Comparison of ENCODE assay signal across 12 cellular contexts in genomic region chr10:35598379-35598778, GRCh38. TPM values are rescaled to one million over a fixed set of nuclear protein-coding genes. Genes with fewer than 3 reads are reported as not detected.
DNase-seq lines count a peak whose midpoint lies in the region; ATAC-seq, FAIRE-seq and TF ChIP-seq lines count a peak whose summit lies in the region.
"Had no signal": no experiment of that assay in that cellular context is flagged by ENCODE, and none has a peak within 500 bp of the region (broad histone marks: within the 10 kb centered on the region; RNA-seq: fewer than 3 reads in every experiment).

No MANE protein-coding gene starts in this region.

- H3K9me3 ChIP-seq in A549 = no peaks in the 10 kb centered on the region
- no peaks in the 10 kb centered on the region; the same call in 2 of the 3 replicates for H3K9me3 ChIP-seq in GM12878 (replicated peaks; ENCODE audit: control insufficient read depth, insufficient read depth, low read length)

- SMC1A ChIA-PET in GM12878 (lab: Charles Lee; ENCODE audit: uncharacterized antibody, unreplicated experiment) = no interaction called here

- TF ChIP-seq POLR2A in A549 (IDR thresholded peaks at IDR 0.05; ENCODE audit: low read length) = no peak
- no peak for TF ChIP-seq POLR2A in GM12878 (IDR thresholded peaks at IDR 0.05; ENCODE audit: low read depth, low read length)

- intact Hi-C loops in GM12878 (cut with micrococcal nuclease; ENCODE audit: unreplicated experiment) = no loop called here

- no peaks in the 10 kb centered on the region for H3K4me1 ChIP-seq in A549
- no peaks in the 10 kb centered on the region for H3K4me1 ChIP-seq in GM12878 (ENCODE audit: control insufficient read depth, insufficient read depth, low read length)

- no peak overlapping the region for H2AFZ ChIP-seq in GM12878 (ENCODE audit: control insufficient read depth, low read depth, low read length)

- POLR2A ChIA-PET in A549 (lab: Yijun Ruan, JAX) (no interaction called here), HEK293T (lab: Yijun Ruan, JAX) (no interaction called here), GM12878 (lab: Charles Lee) (no interaction called here)

- no peak overlapping the region for H3K27ac ChIP-seq in A549
- no peak overlapping the region for H3K27ac ChIP-seq in GM12878 (ENCODE audit: control insufficient read depth, insufficient read depth)

- ATAC-seq in A549 (peak; percentile 60 to 75; a peak in 3 of 6 replicates), GM12878 (no peak), GM19463 (IDR thresholded peaks at IDR 0.05; ENCODE audit: unreplicated experiment) (no peak), GM19328 (IDR thresholded peaks at IDR 0.05; ENCODE audit: unreplicated experiment) (no peak), HG02973 (IDR thresholded peaks at IDR 0.05; ENCODE audit: unreplicated experiment) (no peak)
- ATAC-seq: activated T-helper 17 cell treated with anti-CD3 and anti-CD28 coated beads, Interleukin-2, amount 50 U/mL, for 72 hours had no signal

- no peaks in the 10 kb centered on the region for H3K36me3 ChIP-seq in GM12878 (ENCODE audit: control insufficient read depth in 2 of 2, insufficient read depth in 2 of 2, low read length in 1 of 2)

- DNase-seq in A549 (ENCODE audit: low read depth in 1 of 2, low spot score in 1 of 2) (peak in 1 of 2 experiments; percentile 14), HEK293T (ENCODE audit: extremely low spot score) (peak; percentile 14), GM12878 (ENCODE audit: low read depth, low spot score) (no peak), iPS-NIHi7 (ENCODE audit: extremely low spot score) (peak; percentile 34), NCI-H2081 (lab: John Stamatoyannopoulos, UW) (no peak)
- DNase-seq: CD4-positive, CD25-positive, alpha-beta regulatory T cell; effector CD4-positive, alpha-beta T cell had no signal

- H4K20me1 ChIP-seq in GM12878 (ENCODE audit: control insufficient read depth, insufficient read depth) = no peaks in the 10 kb centered on the region

- H3K4me3 ChIP-seq in A549 (no peak overlapping the region), GM12878 (no peak overlapping the region)

- TF ChIP-seq RAD21 in A549 (conservative IDR thresholded peaks at IDR 0.05 in 1 of 2, IDR thresholded peaks at IDR 0.05 in 1 of 2) = peak; percentile 20 to 45; a peak in 2 of 5 replicates
- no peak for TF ChIP-seq RAD21 in GM12878 (IDR thresholded peaks at IDR 0.05; ENCODE audit: insufficient read depth, low read depth, low read length)

- TF ChIP-seq CTCF in A549 (IDR thresholded peaks at IDR 0.05) = peak; percentile 47
- peak in 2 of 3 experiments; percentile 12 to 17; a peak in 1 of 6 replicates for TF ChIP-seq CTCF in GM12878 (IDR thresholded peaks at IDR 0.05 in 2 of 3, conservative IDR thresholded peaks at IDR 0.05 in 1 of 3; ENCODE audit: control insufficient read depth in 2 of 3, extremely low read depth in 1 of 3, insufficient read depth in 1 of 3, low read depth in 3 of 3, low read length in 3 of 3)

- FAIRE-seq in A549 (lab: Jason Lieb, UNC) (no peak), GM12878 (lab: Jason Lieb, UNC) (no peak)

- in situ Hi-C loops in GM12878 (cut with MboI) = no loop called here

- no peak overlapping the region for H3K4me2 ChIP-seq in A549
- no peak overlapping the region for H3K4me2 ChIP-seq in GM12878 (ENCODE audit: control insufficient read depth, insufficient read depth)

- RAD21 ChIA-PET in GM12878 (lab: Charles Lee; ENCODE audit: unreplicated experiment) = no interaction called here

- no peaks in the 10 kb centered on the region for H3K79me2 ChIP-seq in GM12878 (ENCODE audit: control insufficient read depth, insufficient read depth, low read length)

- CTCF ChIA-PET in A549 (lab: Yijun Ruan, JAX) = no interaction called here
- CTCF ChIA-PET in HEK293T (lab: Yijun Ruan, JAX) = no interaction called here
- CTCF ChIA-PET in GM12878 (lab: Yijun Ruan, JAX) = interaction anchor here (1.0 kb wide), 1 partner anchor 50 kb away, joined by 3 read pairs; no protein-coding TSS in a partner anchor

- BruUV-seq in GM12878 (replicated peaks; lab: Mats Ljungman, UMichigan) = no TSS peak

- no peak for TF ChIP-seq EP300 in A549 (IDR thresholded peaks at IDR 0.05)
- TF ChIP-seq EP300 in GM12878 (IDR thresholded peaks at IDR 0.05; ENCODE audit: borderline replicate concordance in 1 of 2, control insufficient read depth in 1 of 2, low read depth in 2 of 2, low read length in 2 of 2) = no peak

- 12% methylated on average over 6 of the region's 6 CpGs for WGBS in A549 (ENCODE audit: missing lambda C conversion rate)
- 17% methylated on average over 6 of the region's 6 CpGs for WGBS in GM12878 (ENCODE audit: insufficient coverage, insufficient replicate concordance, low lambda C conversion rate, missing lambda C conversion rate)

- H3K27me3 ChIP-seq in GM12878 (replicated peaks in 1 of 2; ENCODE audit: control insufficient read depth in 2 of 2, insufficient read depth in 2 of 2, low read length in 1 of 2) = 0 out of 4 replicates have a peak, but pooled peaks cover 0 to 2% of the 10 kb centered on the region in 2 experiments

- no peak overlapping the region for H3K9ac ChIP-seq in GM12878 (ENCODE audit: control insufficient read depth, insufficient read depth, low read length)

TF ChIP-seq in A549, 52 proteins besides CTCF, POLR2A, EP300 and RAD21:
- TF ChIP-seq SMC3 (IDR thresholded peaks at IDR 0.05) (peak; percentile 39; the same call in 1 of the 3 replicates), HOXB13 (CRISPR knock-in tag; IDR thresholded peaks at IDR 0.05; ENCODE audit: low read depth) (no peak)

TF ChIP-seq in HEK293T, 16 proteins besides CTCF, POLR2A, EP300 and RAD21:
- TF ChIP-seq L3MBTL2 (conservative IDR thresholded peaks at IDR 0.05) (no peak), ELF4 (IDR thresholded peaks at IDR 0.05) (no peak), FOXK2 (IDR thresholded peaks at IDR 0.05) (no peak), ZNF384 (IDR thresholded peaks at IDR 0.05) (no peak), SUZ12 (IDR thresholded peaks at IDR 0.05) (no peak), CTBP1 (IDR thresholded peaks at IDR 0.05; ENCODE audit: borderline replicate concordance) (no peak), FOXM1 (IDR thresholded peaks at IDR 0.05; ENCODE audit: borderline replicate concordance) (no peak), SP1 (IDR thresholded peaks at IDR 0.05) (no peak)

TF ChIP-seq in GM12878, 131 proteins besides CTCF, POLR2A, EP300 and RAD21 (continues in another document):
- TF ChIP-seq RELA (IDR thresholded peaks at IDR 0.05; ENCODE audit: borderline replicate concordance, partially characterized antibody) (no peak), SMC3 (IDR thresholded peaks at IDR 0.05; ENCODE audit: borderline replicate concordance, low read length) (peak; percentile 7; the same call in 1 of the 2 replicates), IKZF1 (conservative IDR thresholded peaks at IDR 0.05) (no peak), KLF5 (IDR thresholded peaks at IDR 0.05; ENCODE audit: partially characterized antibody) (no peak)

RNA-seq across cellular contexts. Expression of gene GJD4, which starts 6.8 kb away (rescaled TPM):
- polyA plus RNA-seq in A549 (2011; rRNA removed) = not detected in 2 replicates
- polyA plus RNA-seq in A549 (2012; cell fraction: cytosol; rRNA removed) = 0.03 TPM in 1 of 2 replicates, not detected in the other
- 0.07 TPM in 2 replicates for polyA plus RNA-seq in A549 (2012; cell fraction: nucleus; rRNA removed)
- 0.05 TPM in 1 of 3 replicates, not detected in the others for polyA plus RNA-seq in A549 (2017; fragmentation: RNase III; extraction: RNeasy Plus Mini Kit Qiagen cat#74134 plus additional on column Dnase treatment)
- not detected in 2 replicates for polyA minus RNA-seq in A549 (2011; rRNA and poly(A)+ RNA removed)
- not detected in 2 replicates for total RNA-seq in GM12878 (2013; cell fraction: nucleolus; rRNA removed)
- total RNA-seq in GM12878 (2014; rRNA removed) = not detected in 2 replicates
- total RNA-seq in GM12878 (2014; rRNA removed; fragmentation: Illumina TruSeq; extraction: Trizol) = not detected in 2 replicates
- total RNA-seq in GM12878 (2021) = not detected in 2 replicates
- not detected for polyA plus RNA-seq in GM12878 (2011; ENCODE audit: low read depth)
- polyA plus RNA-seq in GM12878 (2011; rRNA removed) = not detected in 2 replicates
- not detected in 2 replicates for polyA plus RNA-seq in GM12878 (2011; cell fraction: cytosol; rRNA removed)
- not detected in 2 replicates for polyA plus RNA-seq in GM12878 (2011; cell fraction: nucleus; rRNA removed)
- not detected in 2 replicates for polyA plus RNA-seq in GM12878 (2012)
- polyA plus RNA-seq in GM12878 (2014; fragmentation: Illumina TruSeq; extraction: Trizol) = not detected in 2 replicates
- not detected for polyA plus RNA-seq in GM12878 (2014; fragmentation: Nextera tagmentation; extraction: Ambion mirVana)
- polyA plus RNA-seq in GM12878 (2014; rRNA removed) = not detected in 2 replicates
- polyA plus RNA-seq in GM12878 (2016; fragmentation: Nextera tagmentation; extraction: Ambion mirVana) = not detected
- not detected in 2 replicates for polyA minus RNA-seq in GM12878 (2011; rRNA and poly(A)+ RNA removed)
- not detected in 2 replicates for polyA minus RNA-seq in GM12878 (2011; cell fraction: cytosol; rRNA and poly(A)+ RNA removed)
- polyA minus RNA-seq in GM12878 (2011; cell fraction: nucleus; rRNA and poly(A)+ RNA removed) = not detected in 2 replicates
- total RNA-seq: CD4-positive, CD25-positive, alpha-beta regulatory T cell; pulmonary artery endothelial cell had no signal
- polyA plus RNA-seq: CD4-positive, CD25-positive, alpha-beta regulatory T cell had no signal

RNA-seq across cellular contexts. Expression of gene FZD8, which starts 43.7 kb away (rescaled TPM):
- polyA plus RNA-seq in A549 (2011; rRNA removed) (4.4 and 4.9 TPM in 2 replicates), A549 (2017; fragmentation: RNase III; extraction: RNeasy Plus Mini Kit Qiagen cat#74134 plus additional on column Dnase treatment) (9.3 to 13.4 TPM (median 13.1 TPM) in 3 replicates), GM12878 (2011; rRNA removed) (0.43 and 0.53 TPM in 2 replicates), GM12878 (2014; fragmentation: Illumina TruSeq; extraction: Trizol) (0.03 TPM in 1 of 2 replicates, not detected in the other), GM12878 (2014; fragmentation: Nextera tagmentation; extraction: Ambion mirVana) (under 1 TPM in 1 of 2 experiments, not detected in 1; 0.04 TPM), GM12878 (2014; rRNA removed) (0.08 and 0.10 TPM in 2 replicates), GM12878 (2016; fragmentation: Nextera tagmentation; extraction: Ambion mirVana) (not detected)
- 10.2 and 18.1 TPM in 2 replicates for polyA plus RNA-seq in A549 (2012; cell fraction: cytosol; rRNA removed)
- 22.2 and 33.0 TPM in 2 replicates for polyA plus RNA-seq in A549 (2012; cell fraction: nucleus; rRNA removed)
- 10.2 and 10.5 TPM in 2 replicates for polyA minus RNA-seq in A549 (2011; rRNA and poly(A)+ RNA removed)
- total RNA-seq in GM12878 (2013; cell fraction: nucleolus; rRNA removed) = not detected in 2 replicates
- total RNA-seq in GM12878 (2014; rRNA removed) (0.44 and 0.51 TPM in 2 replicates), GM12878 (2014; rRNA removed; fragmentation: Illumina TruSeq; extraction: Trizol) (0.09 TPM in 2 replicates), GM12878 (2021) (0.37 and 0.72 TPM in 2 replicates)
- not detected for polyA plus RNA-seq in GM12878 (2011; ENCODE audit: low read depth)
- polyA plus RNA-seq in GM12878 (2011; cell fraction: cytosol; rRNA removed) = 0.55 and 0.85 TPM in 2 replicates
- polyA plus RNA-seq in GM12878 (2011; cell fraction: nucleus; rRNA removed) = 2.6 and 3.1 TPM in 2 replicates
- 0.08 and 0.12 TPM in 2 replicates for polyA plus RNA-seq in GM12878 (2012)
- polyA minus RNA-seq in GM12878 (2011; rRNA and poly(A)+ RNA removed) = 1.1 and 2.2 TPM in 2 replicates
- polyA minus RNA-seq in GM12878 (2011; cell fraction: cytosol; rRNA and poly(A)+ RNA removed) = 0.94 and 1.5 TPM in 2 replicates
- polyA minus RNA-seq in GM12878 (2011; cell fraction: nucleus; rRNA and poly(A)+ RNA removed) = 5.0 and 8.9 TPM in 2 replicates
- polyA plus RNA-seq: CD4-positive, CD25-positive, alpha-beta regulatory T cell had no signal

Comparison
In these comparisons a context has a peak if more than half of its experiments do, and no peak if none do; other contexts are left out.
1. ATAC-seq: peak in A549 (2 of 2); none in GM12878 (single experiment), GM19463 (single experiment), GM19328 (single experiment) and HG02973 (single experiment).
2. DNase-seq: peak in HEK293T (single experiment) and iPS-NIHi7 (single experiment); none in GM12878 (single experiment) and NCI-H2081 (0 of 2).
3. Of the 24 proteins assayed by ChIP-seq in both GM12878 and A549: peak only in GM12878: none; only in A549: RAD21; in both: CTCF and SMC3; in neither: 21.